ENCODE assay signal across 15 cellular contexts in genomic region chr12:91954326-91954725, GRCh38.
"Had no signal": no experiment of that assay in that cellular context is flagged by ENCODE, and none has a peak within 500 bp of the region (broad histone marks: within the 10 kb centered on the region; RNA-seq: fewer than 3 reads in every experiment).

No MANE protein-coding gene starts in this region.

- ATAC-seq: activated CD4-positive, CD25-positive, alpha-beta regulatory T cell treated with anti-CD3 and anti-CD28 coated beads, Interleukin-2, amount 50 U/mL, for 24 hours; foreskin keratinocyte; stimulated activated naive CD8-positive, alpha-beta T cell treated with anti-CD3 and anti-CD28 coated beads, Interleukin-15, Interleukin-2, amounts not matched to agents 100 U/mL and 50 U/mL, for 24 hours had no signal

- FAIRE-seq: urothelium cell line had no signal

- H3K4me3 ChIP-seq: left ventricle myocardium inferior, ovary had no signal

- H3K36me3 ChIP-seq: left ventricle myocardium inferior, ovary had no signal

- H3K27me3 ChIP-seq: foreskin keratinocyte, ovary had no signal

- H3K4me1 ChIP-seq: foreskin keratinocyte, left ventricle myocardium inferior had no signal

- H3K9me3 ChIP-seq: ovary had no signal

- DNase-seq: activated CD4-positive, alpha-beta T cell treated with anti-CD3 and anti-CD28 coated beads, Interleukin-2, amount 50 U/mL, for 4 hours; activated effector memory CD4-positive, alpha-beta T cell treated with anti-CD3 and anti-CD28 coated beads, Interleukin-2, amount 50 U/mL, for 16 hours; activated naive CD8-positive, alpha-beta T cell treated with anti-CD3 and anti-CD28 coated beads for 36 hours; activated T-cell treated with anti-CD3 and anti-CD28 coated beads, Interleukin-2, amount 50 U/mL, for 24 hours; foreskin keratinocyte; head of caudate nucleus; islet precursor cell; left ventricle myocardium inferior; ovary; retina; stimulated activated CD4-positive, alpha-beta T cell treated with anti-CD3 and anti-CD28 coated beads, Interleukin-4, amount 100 ng/mL, for 1 hour; stimulated activated CD8-positive, alpha-beta memory T cell treated with anti-CD3 and anti-CD28 coated beads, Interleukin-4, amount 100 ng/mL, for 48 hours; stimulated activated naive CD8-positive, alpha-beta T cell treated with anti-CD3 and anti-CD28 coated beads, Interleukin-15, Interleukin-2, amounts not matched to agents 100 U/mL and 50 U/mL, for 24 hours had no signal

- H3K27ac ChIP-seq: foreskin keratinocyte, left ventricle myocardium inferior, ovary had no signal
